8 cellular contexts compared by ENCODE assay signal in the genomic region with DNA sequence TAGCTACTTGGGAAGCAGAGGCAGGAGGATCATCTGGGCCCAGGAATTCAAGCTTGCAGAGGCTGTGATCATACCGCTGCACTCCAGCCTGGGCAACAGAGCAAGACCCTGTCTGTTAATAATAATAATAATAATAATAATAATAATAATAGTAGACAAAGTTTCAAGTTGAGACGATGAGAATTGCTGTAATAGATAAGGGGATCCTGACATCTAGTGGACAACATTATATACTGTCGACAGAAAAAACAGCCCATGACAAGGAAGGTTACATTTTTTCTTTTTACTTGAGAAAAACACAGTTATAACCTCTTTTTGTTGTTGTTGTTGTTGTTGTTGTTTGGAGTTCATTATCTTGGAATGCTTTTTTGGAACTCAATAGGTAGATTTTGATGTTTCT. TPM values are rescaled to one million over a fixed set of nuclear protein-coding genes. Genes with fewer than 3 reads are reported as not detected.
DNase-seq lines count a peak whose midpoint lies in the region; ATAC-seq and TF ChIP-seq lines count a peak whose summit lies in the region.

No MANE protein-coding gene starts in this region.

- TF ChIP-seq CTCF in GM13977 (IDR thresholded peaks at IDR 0.05; ENCODE audit: extremely low read depth, insufficient read depth, missing control alignments) (peak; percentile 50), Peyer's patch (IDR thresholded peaks at IDR 0.05) (peak in 5 of 6 experiments; percentile 51 to 71 (median 62)), omental fat pad (IDR thresholded peaks at IDR 0.05) (no peak)

- H3K9me3 ChIP-seq in Peyer's patch: no peaks in the 10 kb centered on the region

- no peak overlapping the region for H3K4me3 ChIP-seq in Peyer's patch

- H3K4me1 ChIP-seq in Peyer's patch: no peaks in the 10 kb centered on the region

- H3K27me3 ChIP-seq in Peyer's patch: no peaks in the 10 kb centered on the region

- in situ Hi-C loops in GM13977 (cut with MboI; ENCODE audit: low pct_unique_long_range_greater_than_20kb, low sequenced_read_pairs, unreplicated experiment): loop anchor here (10.0 kb wide), 1 partner anchor 149 kb away; no protein-coding TSS in a partner anchor

- H3K27ac ChIP-seq in Peyer's patch: no peak overlapping the region

- ATAC-seq in omental fat pad (ENCODE audit: low FRiP score) (no peak), HG03139 (IDR thresholded peaks at IDR 0.05; ENCODE audit: unreplicated experiment) (no peak)

- DNase-seq in AG08395 (ENCODE audit: low spot score): peak; percentile 62
- peak; percentile 48 for DNase-seq in GM13977 (ENCODE audit: low spot score)
- no peak for DNase-seq in Peyer's patch
- peak; percentile 27 for DNase-seq in fibroblast of gingiva (ENCODE audit: low read depth)
- DNase-seq in pons (ENCODE audit: low spot score): peak; percentile 48
- no peak for DNase-seq in omental fat pad (ENCODE audit: low spot score)
- no peak for DNase-seq in NK-92 treated with Interleukin-12 subunit alpha and Interleukin-12 subunit beta, amount 100 ng/mL, for 24 hours (lab: John Stamatoyannopoulos, UW)

- no peak for TF ChIP-seq POLR2A in Peyer's patch (IDR thresholded peaks at IDR 0.05)

- peaks cover 0 to 71% (median 0%) of the 10 kb centered on the region in 3 donors for H3K36me3 ChIP-seq in Peyer's patch

RNA-seq across cellular contexts. Expression of gene NDFIP1, which starts 35.3 kb away (rescaled TPM):
- 100 to 1,000 TPM in 2 of 4 donors, 10 to 100 TPM in 2; 30.5 to 112 (median 93.0) TPM for total RNA-seq in Peyer's patch
- 10 to 100 TPM; 60.4 to 73.6 (median 64.6) TPM for total RNA-seq in omental fat pad

Comparison
In these comparisons a context has a peak if more than half of its experiments do, and no peak if none do; other contexts are left out.
1. DNase-seq: peak in AG08395 (single experiment), GM13977 (single experiment), fibroblast of gingiva (single experiment) and pons (single experiment); none in Peyer's patch (0 of 3), omental fat pad (single experiment) and NK-92 treated with Interleukin-12 subunit alpha and Interleukin-12 subunit beta, amount 100 ng/mL, for 24 hours (single experiment).
2. CTCF ChIP-seq: peak in GM13977 (single experiment) and Peyer's patch (5 of 6); none in omental fat pad (0 of 3).